Comparison of ENCODE assay signal across 8 cellular contexts in genomic region chr1:21334214-21335087, GRCh38. TPM values are rescaled to one million over a fixed set of nuclear protein-coding genes. Genes with fewer than 3 reads are reported as not detected.
DNase-seq lines count a peak whose midpoint lies in the region; ATAC-seq and TF ChIP-seq lines count a peak whose summit lies in the region.

No MANE protein-coding gene starts in this region.

- DNase-seq in CD4-positive, alpha-beta T cell: peak; percentile 60 to 85 (median 68)
- peak; percentile 57 to 85 for DNase-seq in SW 1271 (lab: John Stamatoyannopoulos, UW)
- DNase-seq in adipocyte (ENCODE audit: low read depth): peak; percentile 85
- peak; percentile 79 to 90 (median 89) for DNase-seq in right cardiac atrium
- no peak for DNase-seq in skeletal muscle cell (ENCODE audit: low read depth)
- DNase-seq in NCI-H146 treated with DMSO at 0.1 percent for 48 hours (lab: John Stamatoyannopoulos, UW; ENCODE audit: unreplicated experiment): no peak

- intact Hi-C loops in CD4-positive, alpha-beta T cell (cut with DNase I, micrococcal nuclease): loop anchor here in 1 of 2 experiments (1.0 kb wide), 2 partner anchors 41 to 79 kb away; no protein-coding TSS in a partner anchor
- intact Hi-C loops in right cardiac atrium (cut with DNase I): loop anchor here in 1 of 4 donors (5.0 kb wide), 1 partner anchor 77 kb away; no protein-coding TSS in a partner anchor

- peaks cover 89% of the 10 kb centered on the region for H3K4me1 Mint-ChIP-seq in CD4-positive, alpha-beta T cell (ENCODE audit: low read depth)

- H3K4me3 ChIP-seq in adipocyte (ENCODE audit: low read length) (peak overlapping the region; percentile 57), right cardiac atrium (ENCODE audit: low read length) (peak overlapping the region; percentile 2), skeletal muscle cell (ENCODE audit: low read depth, low read length) (peak overlapping the region; percentile 23)

- POLR2A ChIA-PET in CD4-positive, alpha-beta T cell (lab: Charles Lee): interaction anchor here (0.8 to 5.2 kb wide), 13 partner anchors 10 to 691 kb away, joined by 3 to 135 read pairs (median 4); partner anchors contain the start of gene ECE1

- peak; percentile 66 for TF ChIP-seq CTCF in CD4-positive, alpha-beta T cell (IDR thresholded peaks at IDR 0.05)

- H3K36me3 ChIP-seq in adipocyte (ENCODE audit: control insufficient read depth, insufficient read depth, low read length, severe bottlenecking): no peaks in the 10 kb centered on the region

- CTCF ChIA-PET in CD4-positive, alpha-beta T cell (lab: Charles Lee): interaction anchor here (1.2 to 2.8 kb wide), 9 partner anchors 9 to 117 kb away, joined by 3 to 17 read pairs (median 8); no protein-coding TSS in a partner anchor

- H3K9ac ChIP-seq in adipocyte (ENCODE audit: low read length): peak overlapping the region; percentile 75

- H3K27me3 ChIP-seq in CD4-positive, alpha-beta T cell (ENCODE audit: control insufficient read depth, insufficient read depth, low read length): no peaks in the 10 kb centered on the region
- no peaks in the 10 kb centered on the region for H3K27me3 ChIP-seq in adipocyte (replicated peaks; ENCODE audit: control insufficient read depth, insufficient read depth, low read length)
- no peaks in the 10 kb centered on the region for H3K27me3 ChIP-seq in right cardiac atrium (ENCODE audit: control insufficient read depth, insufficient read depth)

- H3K27ac ChIP-seq in CD4-positive, alpha-beta T cell (ENCODE audit: low read depth, low read length): peak overlapping the region; percentile 81
- H3K27ac ChIP-seq in right cardiac atrium (ENCODE audit: low read length): peak overlapping the region; percentile 71

- H3K4me1 ChIP-seq in adipocyte (ENCODE audit: control insufficient read depth, insufficient read depth, low read length) (peaks cover 67% of the 10 kb centered on the region), right cardiac atrium (ENCODE audit: control insufficient read depth, insufficient read depth, low read length) (peaks cover 40% of the 10 kb centered on the region)

- H3K4me3 Mint-ChIP-seq in CD4-positive, alpha-beta T cell: peak overlapping the region; percentile 92

- 14% methylated on average over 20 of the region's 20 CpGs for WGBS in right cardiac atrium

- peaks cover 8% of the 10 kb centered on the region for H3K36me3 Mint-ChIP-seq in CD4-positive, alpha-beta T cell (ENCODE audit: low read depth)

- ATAC-seq in CD4-positive, alpha-beta T cell (ENCODE audit: poor library complexity): peak; percentile 80
- peak; percentile 53 for ATAC-seq in GM19372 (IDR thresholded peaks at IDR 0.05; ENCODE audit: low read depth, unreplicated experiment)
- peak; percentile 50 for ATAC-seq in HG03558 (IDR thresholded peaks at IDR 0.05; ENCODE audit: extremely low read depth, unreplicated experiment)
- ATAC-seq in right cardiac atrium: peak; percentile 27 to 41

- H3K9me3 Mint-ChIP-seq in CD4-positive, alpha-beta T cell: no peaks in the 10 kb centered on the region

- no peaks in the 10 kb centered on the region for H3K9me3 ChIP-seq in CD4-positive, alpha-beta T cell (ENCODE audit: control insufficient read depth, low read length)
- H3K9me3 ChIP-seq in adipocyte (ENCODE audit: control insufficient read depth, low read length) (no peaks in the 10 kb centered on the region), right cardiac atrium (ENCODE audit: control insufficient read depth, low read length) (no peaks in the 10 kb centered on the region)

- peak overlapping the region; percentile 98 for H3K27ac Mint-ChIP-seq in CD4-positive, alpha-beta T cell

- no peaks in the 10 kb centered on the region for H3K27me3 Mint-ChIP-seq in CD4-positive, alpha-beta T cell

RNA-seq across cellular contexts. Expression of gene ECE1, which starts 44.2 kb away (rescaled TPM):
- 10 to 100 TPM; 62.0 to 63.6 TPM for total RNA-seq in CD4-positive, alpha-beta T cell
- total RNA-seq in right cardiac atrium: 100 to 1,000 TPM in 3 of 4 donors, 10 to 100 TPM in 1; 99.1 to 158 (median 114) TPM
- 76.2 TPM for polyA plus RNA-seq in right cardiac atrium

Comparison
In these comparisons a context has a peak if more than half of its experiments do, and no peak if none do; other contexts are left out.
1. DNase-seq: peak in CD4-positive, alpha-beta T cell (10 of 10), SW 1271 (2 of 2), adipocyte (single experiment) and right cardiac atrium (3 of 3); none in skeletal muscle cell (single experiment) and NCI-H146 treated with DMSO at 0.1 percent for 48 hours (single experiment).
2. H3K4me3 ChIP-seq: peak in every context shown above with its lines; median percentile 57 in adipocyte; 23 in skeletal muscle cell; 2 in right cardiac atrium.
3. Peak in every context shown above with its lines, with median percentiles within 50 percentile points of each other: ATAC-seq.